10 cellular contexts compared by ENCODE assay signal in genomic region chr22:29311468-29312217, GRCh38. TPM values are rescaled to one million over a fixed set of nuclear protein-coding genes. Genes with fewer than 3 reads are reported as not detected.
DNase-seq lines count a peak whose midpoint lies in the region; ATAC-seq, FAIRE-seq and TF ChIP-seq lines count a peak whose summit lies in the region.
"Had no signal": no experiment of that assay in that cellular context is flagged by ENCODE, and none has a peak within 500 bp of the region (broad histone marks: within the 10 kb centered on the region; RNA-seq: fewer than 3 reads in every experiment).

No MANE protein-coding gene starts in this region.

- no peaks in the 10 kb centered on the region for H3K9me1 ChIP-seq in endothelial cell of umbilical vein (replicated peaks; ENCODE audit: control insufficient read depth, extremely low read depth, insufficient read depth, low read length)

- H3K27me3 ChIP-seq in endothelial cell of umbilical vein (ENCODE audit: control insufficient read depth in 2 of 2, insufficient read depth in 2 of 2, low read length in 2 of 2): peaks cover 24 to 29% of the 10 kb centered on the region in 2 experiments
- peaks cover 34% of the 10 kb centered on the region for H3K27me3 ChIP-seq in osteoblast (ENCODE audit: insufficient read depth, low read length)

- no peak overlapping the region for H3K27ac Mint-ChIP-seq in activated CD4-positive, alpha-beta memory T cell treated with anti-CD3 and anti-CD28 coated beads, Interleukin-2, amount 10 ng/mL, durations not matched to agents 7 days and 5 days
- H3K27ac Mint-ChIP-seq: activated T-cell treated with anti-CD3 and anti-CD28 coated beads, Interleukin-2, amount 50 U/mL, for 24 hours had no signal

- CTCF ChIA-PET in HEK293 (lab: Yijun Ruan, JAX): interaction anchor here (0.6 to 1.6 kb wide), 5 partner anchors 10 to 89 kb away, joined by 3 to 6 read pairs (median 3); no protein-coding TSS in a partner anchor
- CTCF ChIA-PET in endothelial cell of umbilical vein (lab: Charles Lee): interaction anchor here (1.0 to 1.9 kb wide), 3 partner anchors 8 to 38 kb away, joined by 3 to 7 read pairs (median 6); no protein-coding TSS in a partner anchor
- CTCF ChIA-PET in activated CD4-positive, alpha-beta memory T cell treated with anti-CD3 and anti-CD28 coated beads, Interleukin-2, amount 10 ng/mL, durations not matched to agents 7 days and 5 days (lab: Charles Lee): interaction anchor here (1.0 to 1.5 kb wide), 3 partner anchors 8 to 42 kb away, joined by 3 to 6 read pairs (median 5); no protein-coding TSS in a partner anchor

- POLR2A ChIA-PET in HEK293 (lab: Yijun Ruan, JAX): interaction anchor here (0.5 to 1.7 kb wide), 6 partner anchors 9 to 169 kb away, joined by 3 to 6 read pairs (median 4); partner anchors contain the start of genes EWSR1 and RHBDD3
- POLR2A ChIA-PET in endothelial cell of umbilical vein (lab: Charles Lee): no interaction called here
- POLR2A ChIA-PET in activated CD4-positive, alpha-beta memory T cell treated with anti-CD3 and anti-CD28 coated beads, Interleukin-2, amount 10 ng/mL, durations not matched to agents 7 days and 5 days (lab: Charles Lee): interaction anchor here (1.3 to 1.5 kb wide), 4 partner anchors 14 to 292 kb away, joined by 3 read pairs; partner anchors contain the start of gene NF2

- H3K9me3 Mint-ChIP-seq in activated CD4-positive, alpha-beta memory T cell treated with anti-CD3 and anti-CD28 coated beads, Interleukin-2, amount 10 ng/mL, durations not matched to agents 7 days and 5 days: no peaks in the 10 kb centered on the region
- H3K9me3 Mint-ChIP-seq: activated T-cell treated with anti-CD3 and anti-CD28 coated beads, Interleukin-2, amount 50 U/mL, for 24 hours had no signal

- H2AFZ ChIP-seq in endothelial cell of umbilical vein (ENCODE audit: low read depth, low read length) (no peak overlapping the region), osteoblast (ENCODE audit: low read length) (peak overlapping the region; percentile 85)

- H3K36me3 Mint-ChIP-seq in activated CD4-positive, alpha-beta memory T cell treated with anti-CD3 and anti-CD28 coated beads, Interleukin-2, amount 10 ng/mL, durations not matched to agents 7 days and 5 days (ENCODE audit: low read depth): peaks cover 10% of the 10 kb centered on the region

- H4K20me1 ChIP-seq in endothelial cell of umbilical vein (replicated peaks; ENCODE audit: control insufficient read depth, extremely low read depth, insufficient read depth, low read length) (no peaks in the 10 kb centered on the region), osteoblast (ENCODE audit: insufficient read depth, low read length) (peaks cover 18% of the 10 kb centered on the region)

- H3K36me3 ChIP-seq in HEK293 (ENCODE audit: control insufficient read depth in 2 of 2, insufficient read depth in 1 of 2, low read length in 2 of 2) (no peaks in the 10 kb centered on the region), endothelial cell of umbilical vein (ENCODE audit: control insufficient read depth in 2 of 2, extremely low read depth in 1 of 2, insufficient read depth in 2 of 2, low read length in 2 of 2) (peaks cover 0 to 4% of the 10 kb centered on the region in 2 experiments), osteoblast (ENCODE audit: insufficient read depth, low read length) (no peaks in the 10 kb centered on the region)
- H3K36me3 ChIP-seq: HAP-1 had no signal

- dilution Hi-C loops in endothelial cell of umbilical vein (cut with MboI; ENCODE audit: extremely low pct_ligation_motif_present, low sequenced_read_pairs): no loop called here

- intact Hi-C loops in endothelial cell of umbilical vein (cut with micrococcal nuclease): no loop called here

- no TSS peak for BruUV-seq in endothelial cell of umbilical vein (replicated peaks; lab: Mats Ljungman, UMichigan)

- peaks cover 36% of the 10 kb centered on the region for H3K27me3 Mint-ChIP-seq in activated CD4-positive, alpha-beta memory T cell treated with anti-CD3 and anti-CD28 coated beads, Interleukin-2, amount 10 ng/mL, durations not matched to agents 7 days and 5 days

- H3K4me1 Mint-ChIP-seq in activated CD4-positive, alpha-beta memory T cell treated with anti-CD3 and anti-CD28 coated beads, Interleukin-2, amount 10 ng/mL, durations not matched to agents 7 days and 5 days: peaks cover 64% of the 10 kb centered on the region

- H3K4me1 ChIP-seq in HEK293 (ENCODE audit: control insufficient read depth, insufficient read depth, low read length) (peaks cover 14% of the 10 kb centered on the region), endothelial cell of umbilical vein (ENCODE audit: control insufficient read depth, extremely low read depth, insufficient read depth, low read length) (peaks cover 40% of the 10 kb centered on the region), osteoblast (ENCODE audit: insufficient read depth, low read length) (peaks cover 37% of the 10 kb centered on the region)

- no peak overlapping the region for H3K4me2 ChIP-seq in endothelial cell of umbilical vein (ENCODE audit: insufficient read depth, low read length)
- H3K4me2 ChIP-seq in osteoblast (ENCODE audit: insufficient read depth, low read length): peak overlapping the region; percentile 78

- H3K4me3 ChIP-seq in HEK293 (ENCODE audit: low read depth, low read length) (no peak overlapping the region), endothelial cell of umbilical vein (replicated peaks in 1 of 3; ENCODE audit: insufficient read depth in 1 of 3, low read depth in 1 of 3, low read length in 3 of 3) (no peak overlapping the region), osteoblast (ENCODE audit: insufficient read depth, low read length) (peak overlapping the region; percentile 61)
- H3K4me3 ChIP-seq: HAP-1 had no signal

- H3K79me2 ChIP-seq in endothelial cell of umbilical vein (ENCODE audit: control insufficient read depth, insufficient read depth, low read length) (peaks cover 9% of the 10 kb centered on the region), osteoblast (ENCODE audit: insufficient read depth, low read length) (peaks cover 32% of the 10 kb centered on the region)

- no peak for TF ChIP-seq CTCF in HEK293 (tag by site-specific recombination; IDR thresholded peaks at IDR 0.05)
- TF ChIP-seq CTCF in endothelial cell of umbilical vein (IDR thresholded peaks at IDR 0.05; ENCODE audit: extremely low read depth in 1 of 2, insufficient read depth in 1 of 2, low read depth in 1 of 2, low read length in 2 of 2): no peak
- TF ChIP-seq CTCF in osteoblast (IDR thresholded peaks at IDR 0.05; ENCODE audit: extremely low read depth, low read depth, low read length): no peak

- DNase-seq in 8988T (peak; percentile 29), endothelial cell of umbilical vein (ENCODE audit: low read depth, low spot score) (no peak), osteoblast (ENCODE audit: insufficient read length, low spot score, missing footprints) (peak; percentile 96), KG1 (lab: John Stamatoyannopoulos, UW) (no peak), cerebellar cortex (ENCODE audit: low spot score) (no peak)
- DNase-seq in activated CD4-positive, alpha-beta memory T cell treated with anti-CD3 and anti-CD28 coated beads, Interleukin-2, amount 10 ng/mL, durations not matched to agents 7 days and 5 days: no peak

- no peak for TF ChIP-seq POLR2A in endothelial cell of umbilical vein (IDR thresholded peaks at IDR 0.05; ENCODE audit: low read depth, low read length)

- no peaks in the 10 kb centered on the region for H3K9me3 ChIP-seq in HEK293 (ENCODE audit: control insufficient read depth, insufficient read depth, low read depth, low read length)
- no peaks in the 10 kb centered on the region for H3K9me3 ChIP-seq in endothelial cell of umbilical vein (replicated peaks; ENCODE audit: control insufficient read depth, insufficient read depth, low read length)
- no peaks in the 10 kb centered on the region for H3K9me3 ChIP-seq in osteoblast (ENCODE audit: low read depth, low read length)
- H3K9me3 ChIP-seq: HAP-1 had no signal

- no peak for FAIRE-seq in endothelial cell of umbilical vein (lab: Jason Lieb, UNC)

- H3K27ac ChIP-seq in HEK293 (ENCODE audit: extremely low read depth, low read depth, low read length) (no peak overlapping the region), endothelial cell of umbilical vein (ENCODE audit: insufficient read depth, low read depth, low read length) (peak overlapping the region; percentile 80), osteoblast (ENCODE audit: low read depth, low read length) (peak overlapping the region; percentile 77)

- ATAC-seq in HG02610 (IDR thresholded peaks at IDR 0.05; ENCODE audit: unreplicated experiment): no peak

- H3K4me3 Mint-ChIP-seq in activated CD4-positive, alpha-beta memory T cell treated with anti-CD3 and anti-CD28 coated beads, Interleukin-2, amount 10 ng/mL, durations not matched to agents 7 days and 5 days: no peak overlapping the region
- H3K4me3 Mint-ChIP-seq: activated T-cell treated with anti-CD3 and anti-CD28 coated beads, Interleukin-2, amount 50 U/mL, for 24 hours had no signal

- peak overlapping the region; percentile 12 for H3K9ac ChIP-seq in endothelial cell of umbilical vein (replicated peaks; ENCODE audit: extremely low read depth, insufficient read depth, low read length)

RNA-seq across cellular contexts. Expression of gene RASL10A, which starts 3.9 kb away (rescaled TPM):
- total RNA-seq in endothelial cell of umbilical vein (1.3 and 1.9 TPM in 2 replicates), osteoblast (not detected in 2 replicates)
- 1.1 TPM in 2 replicates for polyA plus RNA-seq in endothelial cell of umbilical vein
- polyA plus RNA-seq in endothelial cell of umbilical vein (2011; cell fraction: cytosol; rRNA removed): 0.46 and 0.54 TPM in 2 replicates
- polyA plus RNA-seq in endothelial cell of umbilical vein (2011; cell fraction: nucleus; rRNA removed): 3.4 and 3.6 TPM in 2 replicates
- 0.23 and 1.4 TPM in 2 replicates for polyA plus RNA-seq in endothelial cell of umbilical vein (2012)
- polyA minus RNA-seq in endothelial cell of umbilical vein: 0.47 TPM in 1 of 2 replicates, not detected in the other
- polyA minus RNA-seq in endothelial cell of umbilical vein (2011; cell fraction: cytosol; rRNA and poly(A)+ RNA removed): not detected
- polyA minus RNA-seq in endothelial cell of umbilical vein (2011; cell fraction: nucleus; rRNA and poly(A)+ RNA removed): 0.96 TPM in 1 of 2 replicates, not detected in the other
- total RNA-seq in activated CD4-positive, alpha-beta memory T cell treated with anti-CD3 and anti-CD28 coated beads, Interleukin-2, amount 10 ng/mL, durations not matched to agents 7 days and 5 days: under 1 TPM; 0.38 to 0.78 TPM

RNA-seq across cellular contexts. Expression of gene GAS2L1, which starts 5.2 kb away (rescaled TPM):
- total RNA-seq in endothelial cell of umbilical vein (42.1 and 44.0 TPM in 2 replicates), osteoblast (11.6 and 13.0 TPM in 2 replicates)
- polyA plus RNA-seq in endothelial cell of umbilical vein: 30.5 and 39.3 TPM in 2 replicates
- polyA plus RNA-seq in endothelial cell of umbilical vein (2011; cell fraction: cytosol; rRNA removed): 19.9 and 27.5 TPM in 2 replicates
- 24.5 and 30.4 TPM in 2 replicates for polyA plus RNA-seq in endothelial cell of umbilical vein (2011; cell fraction: nucleus; rRNA removed)
- polyA plus RNA-seq in endothelial cell of umbilical vein (2012): 24.5 and 34.1 TPM in 2 replicates
- polyA minus RNA-seq in endothelial cell of umbilical vein: 11.0 and 18.4 TPM in 2 replicates
- 11.4 TPM for polyA minus RNA-seq in endothelial cell of umbilical vein (2011; cell fraction: cytosol; rRNA and poly(A)+ RNA removed)
- polyA minus RNA-seq in endothelial cell of umbilical vein (2011; cell fraction: nucleus; rRNA and poly(A)+ RNA removed): 13.3 and 16.6 TPM in 2 replicates
- total RNA-seq in activated CD4-positive, alpha-beta memory T cell treated with anti-CD3 and anti-CD28 coated beads, Interleukin-2, amount 10 ng/mL, durations not matched to agents 7 days and 5 days: 10 to 100 TPM; 22.5 to 23.4 TPM

RNA-seq across cellular contexts. Expression of gene EWSR1, which starts 43.6 kb away (rescaled TPM):
- total RNA-seq in endothelial cell of umbilical vein (302 and 305 TPM in 2 replicates), osteoblast (139 and 148 TPM in 2 replicates)
- polyA plus RNA-seq in endothelial cell of umbilical vein: 563 and 588 TPM in 2 replicates
- polyA plus RNA-seq in endothelial cell of umbilical vein (2011; cell fraction: cytosol; rRNA removed): 186 and 237 TPM in 2 replicates
- polyA plus RNA-seq in endothelial cell of umbilical vein (2011; cell fraction: nucleus; rRNA removed): 1,153 and 1,220 TPM in 2 replicates
- 226 and 267 TPM in 2 replicates for polyA plus RNA-seq in endothelial cell of umbilical vein (2012)
- polyA minus RNA-seq in endothelial cell of umbilical vein: 389 and 446 TPM in 2 replicates
- 152 TPM for polyA minus RNA-seq in endothelial cell of umbilical vein (2011; cell fraction: cytosol; rRNA and poly(A)+ RNA removed)
- polyA minus RNA-seq in endothelial cell of umbilical vein (2011; cell fraction: nucleus; rRNA and poly(A)+ RNA removed): 257 and 351 TPM in 2 replicates
- total RNA-seq in activated CD4-positive, alpha-beta memory T cell treated with anti-CD3 and anti-CD28 coated beads, Interleukin-2, amount 10 ng/mL, durations not matched to agents 7 days and 5 days: 100 to 1,000 TPM; 308 to 311 TPM

RNA-seq across cellular contexts. Expression of gene RHBDD3, which starts 43.9 kb away (rescaled TPM):
- 31.3 and 36.3 TPM in 2 replicates for total RNA-seq in endothelial cell of umbilical vein
- polyA plus RNA-seq in endothelial cell of umbilical vein: 37.2 and 46.0 TPM in 2 replicates
- 22.0 and 32.2 TPM in 2 replicates for polyA plus RNA-seq in endothelial cell of umbilical vein (2011; cell fraction: cytosol; rRNA removed)
- 42.9 and 48.5 TPM in 2 replicates for polyA plus RNA-seq in endothelial cell of umbilical vein (2011; cell fraction: nucleus; rRNA removed)
- polyA plus RNA-seq in endothelial cell of umbilical vein (2012): 17.3 and 17.4 TPM in 2 replicates
- 9.3 and 17.8 TPM in 2 replicates for polyA minus RNA-seq in endothelial cell of umbilical vein
- polyA minus RNA-seq in endothelial cell of umbilical vein (2011; cell fraction: cytosol; rRNA and poly(A)+ RNA removed): 8.6 TPM
- polyA minus RNA-seq in endothelial cell of umbilical vein (2011; cell fraction: nucleus; rRNA and poly(A)+ RNA removed): 10.9 and 15.6 TPM in 2 replicates
- total RNA-seq in osteoblast: 25.0 and 32.7 TPM in 2 replicates
- total RNA-seq in activated CD4-positive, alpha-beta memory T cell treated with anti-CD3 and anti-CD28 coated beads, Interleukin-2, amount 10 ng/mL, durations not matched to agents 7 days and 5 days: 10 to 100 TPM; 27.8 to 28.8 TPM

Comparison
In these comparisons a context has a peak if more than half of its experiments do, and no peak if none do; other contexts are left out.
1. DNase-seq: peak in 8988T (single experiment) and osteoblast (single experiment); none in endothelial cell of umbilical vein (single experiment), KG1 (single experiment), cerebellar cortex (single experiment) and activated CD4-positive, alpha-beta memory T cell treated with anti-CD3 and anti-CD28 coated beads, Interleukin-2, amount 10 ng/mL, durations not matched to agents 7 days and 5 days (single experiment).